7 cellular contexts compared by ENCODE assay signal in genomic region chrX:47644557-47645091, GRCh38. TPM values are rescaled to one million over a fixed set of nuclear protein-coding genes. Genes with fewer than 3 reads are reported as not detected.
DNase-seq lines count a peak whose midpoint lies in the region; ATAC-seq and TF ChIP-seq lines count a peak whose summit lies in the region.
"Had no signal": no experiment of that assay in that cellular context is flagged by ENCODE, and none has a peak within 500 bp of the region (broad histone marks: within the 10 kb centered on the region; RNA-seq: fewer than 3 reads in every experiment).

No MANE protein-coding gene starts in this region.

- no peaks in the 10 kb centered on the region for H3K79me2 ChIP-seq in H9 (ENCODE audit: insufficient read depth, low read length)

- peaks cover 56% of the 10 kb centered on the region for H3K9me3 ChIP-seq in H9 (ENCODE audit: control insufficient read depth, low read depth, low read length)
- H3K9me3 ChIP-seq in mucosa of descending colon: no peaks in the 10 kb centered on the region
- no peaks in the 10 kb centered on the region for H3K9me3 ChIP-seq in prostate gland

- no CpG with 5 or more reads among the region's 12 CpGs for WGBS in H9 (ENCODE audit: extremely low coverage, insufficient read length, low lambda C conversion rate)
- 55% methylated on average over 12 of the region's 12 CpGs for WGBS in prostate gland

- H3K27me3 ChIP-seq in H9 (ENCODE audit: insufficient read depth, low read length) (no peaks in the 10 kb centered on the region), prostate gland (replicated peaks; ENCODE audit: insufficient read depth) (no peaks in the 10 kb centered on the region)

- no peak overlapping the region for H2BK12ac ChIP-seq in H9 (ENCODE audit: insufficient read length, low read depth, low read length)

- H3K27ac Mint-ChIP-seq in H9: peak overlapping the region in 1 of 3 experiments; percentile 83; a peak in 2 of 7 replicates
- H3K27ac Mint-ChIP-seq in activated T-helper 2 cell treated with anti-CD3 and anti-CD28 coated beads, Interferon-gamma antibody, Interleukin-2, Interleukin-4, amounts not matched to agents 10 μg/mL and 5 μg/mL and 100 μg/mL, durations not matched to agents 14 hours and 24 hours and 36 hours: peak overlapping the region; percentile 63

- peak; percentile 61 for TF ChIP-seq CTCF in H9 (conservative IDR thresholded peaks at IDR 0.05)
- TF ChIP-seq CTCF in mucosa of descending colon (IDR thresholded peaks at IDR 0.05): no peak
- peak in 1 of 4 experiments; percentile 19 for TF ChIP-seq CTCF in prostate gland (IDR thresholded peaks at IDR 0.05)

- peak; percentile 68 for ATAC-seq in mucosa of descending colon

- H2BK5ac ChIP-seq in H9 (ENCODE audit: insufficient read length, low read length): no peak overlapping the region

- H3K27ac ChIP-seq in H9 (ENCODE audit: insufficient read length, low read depth, low read length) (no peak overlapping the region), prostate gland (no peak overlapping the region)

- H3K14ac ChIP-seq in H9 (ENCODE audit: insufficient read depth, low read length): no peak overlapping the region

- H4K20me1 ChIP-seq in H9 (ENCODE audit: control insufficient read depth, insufficient read depth, insufficient read length): no peaks in the 10 kb centered on the region

- H3K23me2 ChIP-seq in H9 (ENCODE audit: insufficient read length, low read depth, low read length, poor library complexity, severe bottlenecking): no peaks in the 10 kb centered on the region

- H3K27me3 Mint-ChIP-seq in H9 (ENCODE audit: low read depth): no peaks in the 10 kb centered on the region; the same call in none of the 2 replicates
- no peaks in the 10 kb centered on the region for H3K27me3 Mint-ChIP-seq in activated T-helper 2 cell treated with anti-CD3 and anti-CD28 coated beads, Interferon-gamma antibody, Interleukin-2, Interleukin-4, amounts not matched to agents 10 μg/mL and 5 μg/mL and 100 μg/mL, durations not matched to agents 14 hours and 24 hours and 36 hours (ENCODE audit: low read depth)
- H3K27me3 Mint-ChIP-seq: naive thymus-derived CD8-positive, alpha-beta T cell had no signal

- no peak overlapping the region for H4K8ac ChIP-seq in H9 (replicated peaks; ENCODE audit: insufficient read length, low read depth, low read length)

- H3T11ph ChIP-seq in H9 (ENCODE audit: low read length): no peak overlapping the region

- peaks cover 2% of the 10 kb centered on the region for H3K79me1 ChIP-seq in H9 (ENCODE audit: insufficient read depth, low read depth, low read length, poor library complexity, severe bottlenecking)

- H3K9me3 Mint-ChIP-seq in H9: peaks cover 81 to 87% of the 10 kb centered on the region in 2 experiments
- peaks cover 6% of the 10 kb centered on the region for H3K9me3 Mint-ChIP-seq in activated T-helper 2 cell treated with anti-CD3 and anti-CD28 coated beads, Interferon-gamma antibody, Interleukin-2, Interleukin-4, amounts not matched to agents 10 μg/mL and 5 μg/mL and 100 μg/mL, durations not matched to agents 14 hours and 24 hours and 36 hours
- H3K9me3 Mint-ChIP-seq: naive thymus-derived CD8-positive, alpha-beta T cell had no signal

- H2AK5ac ChIP-seq in H9 (ENCODE audit: insufficient read length, low read length): no peak overlapping the region

- no peak overlapping the region for H2BK20ac ChIP-seq in H9 (ENCODE audit: low read depth, low read length, poor library complexity, severe bottlenecking)

- H3K4me3 ChIP-seq in mucosa of descending colon (no peak overlapping the region), prostate gland (no peak overlapping the region)

- H3K23ac ChIP-seq in H9 (ENCODE audit: insufficient read length, low read depth, low read length): no peak overlapping the region

- intact Hi-C loops in activated T-helper 2 cell treated with anti-CD3 and anti-CD28 coated beads, Interferon-gamma antibody, Interleukin-2, Interleukin-4, amounts not matched to agents 10 μg/mL and 5 μg/mL and 100 μg/mL, durations not matched to agents 14 hours and 24 hours and 36 hours (cut with micrococcal nuclease): loop anchor here (10.0 kb wide), 1 partner anchor 160 kb away; the partner anchor contains the start of gene ZNF41
- intact Hi-C loops in mucosa of descending colon (cut with DNase I, micrococcal nuclease) (no loop called here), prostate gland (cut with DNase I) (no loop called here)

- no peak overlapping the region for H3K9ac ChIP-seq in H9 (ENCODE audit: extremely low read depth, insufficient read length, low read length)

- H3K18ac ChIP-seq in H9 (ENCODE audit: insufficient read length, low read depth, low read length): no peak overlapping the region

- TF ChIP-seq POLR2A in prostate gland (IDR thresholded peaks at IDR 0.05): no peak

- H3K4me1 ChIP-seq in H9 (ENCODE audit: insufficient read depth, low read length) (no peaks in the 10 kb centered on the region), mucosa of descending colon (ENCODE audit: low read depth) (no peaks in the 10 kb centered on the region), prostate gland (replicated peaks) (no peaks in the 10 kb centered on the region)

- H3K36me3 ChIP-seq in mucosa of descending colon (ENCODE audit: low read depth) (no peaks in the 10 kb centered on the region), prostate gland (no peaks in the 10 kb centered on the region)

- DNase-seq in H9 (peak; percentile 54), mucosa of descending colon (no peak), prostate gland (ENCODE audit: low spot score) (no peak), NCI-H187 (lab: John Stamatoyannopoulos, UW) (no peak), COR-L47 (lab: John Stamatoyannopoulos, UW) (no peak)
- no peak for DNase-seq in activated T-helper 2 cell treated with anti-CD3 and anti-CD28 coated beads, Interferon-gamma antibody, Interleukin-2, Interleukin-4, amounts not matched to agents 10 μg/mL and 5 μg/mL and 100 μg/mL, durations not matched to agents 14 hours and 24 hours and 36 hours (ENCODE audit: low spot score)

- no peak overlapping the region for H3K4ac ChIP-seq in H9 (ENCODE audit: low read depth, low read length)

- H3K56ac ChIP-seq in H9 (ENCODE audit: insufficient read length, low read depth, low read length): no peak overlapping the region

- H3K4me3 Mint-ChIP-seq in H9: no peak overlapping the region
- no peak overlapping the region for H3K4me3 Mint-ChIP-seq in activated T-helper 2 cell treated with anti-CD3 and anti-CD28 coated beads, Interferon-gamma antibody, Interleukin-2, Interleukin-4, amounts not matched to agents 10 μg/mL and 5 μg/mL and 100 μg/mL, durations not matched to agents 14 hours and 24 hours and 36 hours (ENCODE audit: low read depth)

- no peak overlapping the region for H2BK15ac ChIP-seq in H9 (ENCODE audit: low read depth, low read length)

- H2AFZ ChIP-seq in H9 (ENCODE audit: low read length): no peak overlapping the region

- no peak overlapping the region for H2BK120ac ChIP-seq in H9 (ENCODE audit: low read depth, low read length, poor library complexity, severe bottlenecking)

- no peak overlapping the region for H4K5ac ChIP-seq in H9 (ENCODE audit: insufficient read length, low read depth, low read length)

- peaks cover 14 to 16% of the 10 kb centered on the region in 2 experiments for H3K4me1 Mint-ChIP-seq in H9
- H3K4me1 Mint-ChIP-seq in activated T-helper 2 cell treated with anti-CD3 and anti-CD28 coated beads, Interferon-gamma antibody, Interleukin-2, Interleukin-4, amounts not matched to agents 10 μg/mL and 5 μg/mL and 100 μg/mL, durations not matched to agents 14 hours and 24 hours and 36 hours (ENCODE audit: low read depth): peaks cover 35% of the 10 kb centered on the region

- no peak overlapping the region for H4K91ac ChIP-seq in H9 (ENCODE audit: insufficient read length, low read depth, low read length)

- no peak overlapping the region for H3K4me2 ChIP-seq in H9 (ENCODE audit: insufficient read depth, insufficient read length, low read length)

- peaks cover 39 to 63% (median 58%) of the 10 kb centered on the region in 3 experiments for H3K36me3 Mint-ChIP-seq in H9 (ENCODE audit: insufficient read depth in 1 of 3, low read depth in 3 of 3)
- peaks cover 75% of the 10 kb centered on the region for H3K36me3 Mint-ChIP-seq in activated T-helper 2 cell treated with anti-CD3 and anti-CD28 coated beads, Interferon-gamma antibody, Interleukin-2, Interleukin-4, amounts not matched to agents 10 μg/mL and 5 μg/mL and 100 μg/mL, durations not matched to agents 14 hours and 24 hours and 36 hours (ENCODE audit: low read depth)

RNA-seq across cellular contexts. Expression of gene ELK1, which starts 5.7 kb away (rescaled TPM):
- total RNA-seq in H9 (2021): 49.2 and 49.8 TPM in 2 replicates
- 108 and 110 TPM in 2 replicates for total RNA-seq in activated T-helper 2 cell treated with anti-CD3 and anti-CD28 coated beads, Interferon-gamma antibody, Interleukin-2, Interleukin-4, amounts not matched to agents 10 μg/mL and 5 μg/mL and 100 μg/mL, durations not matched to agents 14 hours and 24 hours and 36 hours
- 10 to 100 TPM; 24.5 to 28.2 (median 25.8) TPM for total RNA-seq in mucosa of descending colon
- 100 to 1,000 TPM in 1 of 2 donors, 10 to 100 TPM in 1; 28.6 to 105 TPM for total RNA-seq in prostate gland

RNA-seq across cellular contexts. Expression of gene UXT, which starts 14.4 kb away (rescaled TPM):
- total RNA-seq in H9 (2021) (83.0 and 95.1 TPM in 2 replicates), mucosa of descending colon (100 to 1,000 TPM in 1 of 3 donors, 10 to 100 TPM in 2; 83.1 to 109 (median 96.7) TPM), prostate gland (100 to 1,000 TPM in 1 of 2 donors, 10 to 100 TPM in 1; 75.5 to 173 TPM)
- total RNA-seq in activated T-helper 2 cell treated with anti-CD3 and anti-CD28 coated beads, Interferon-gamma antibody, Interleukin-2, Interleukin-4, amounts not matched to agents 10 μg/mL and 5 μg/mL and 100 μg/mL, durations not matched to agents 14 hours and 24 hours and 36 hours: 204 and 208 TPM in 2 replicates

RNA-seq across cellular contexts. Expression of gene CFP, which starts 14.9 kb away (rescaled TPM):
- total RNA-seq in H9 (2021) (2.3 and 2.8 TPM in 2 replicates), mucosa of descending colon (1 to 10 TPM in 2 of 3 donors, under 1 TPM in 1; 0.96 to 4.0 (median 2.9) TPM), prostate gland (1 to 10 TPM in 1 of 2 donors, under 1 TPM in 1; 0.09 to 2.9 TPM)
- 3.0 and 3.3 TPM in 2 replicates for total RNA-seq in activated T-helper 2 cell treated with anti-CD3 and anti-CD28 coated beads, Interferon-gamma antibody, Interleukin-2, Interleukin-4, amounts not matched to agents 10 μg/mL and 5 μg/mL and 100 μg/mL, durations not matched to agents 14 hours and 24 hours and 36 hours

RNA-seq across cellular contexts. Expression of gene SYN1, which starts 25.0 kb away (rescaled TPM):
- total RNA-seq in H9 (2021): 11.7 TPM in 2 replicates
- total RNA-seq in activated T-helper 2 cell treated with anti-CD3 and anti-CD28 coated beads, Interferon-gamma antibody, Interleukin-2, Interleukin-4, amounts not matched to agents 10 μg/mL and 5 μg/mL and 100 μg/mL, durations not matched to agents 14 hours and 24 hours and 36 hours: 0.21 TPM in 2 replicates
- 1 to 10 TPM in 2 of 3 donors, under 1 TPM in 1; 0.78 to 4.1 (median 1.6) TPM for total RNA-seq in mucosa of descending colon
- total RNA-seq in prostate gland: 1 to 10 TPM in 1 of 2 donors, under 1 TPM in 1; 0.14 to 4.1 TPM
